ENCODE assay signal across 17 cellular contexts in genomic region chr19:14477417-14478112, GRCh38. TPM values are rescaled to one million over a fixed set of nuclear protein-coding genes. Genes with fewer than 3 reads are reported as not detected.
A peak's percentile ranks its signal among the peaks of the same experiment; 100 is the strongest.
DNase-seq lines count a peak whose midpoint lies in the region; ATAC-seq, FAIRE-seq and TF ChIP-seq lines count a peak whose summit lies in the region.
"Had no signal": no experiment of that assay in that cellular context is flagged by ENCODE, and none has a peak within 500 bp of the region (broad histone marks: within the 10 kb centered on the region; RNA-seq: fewer than 3 reads in every experiment).

No MANE protein-coding gene starts in this region.

- H3K4me2 ChIP-seq in HepG2 (ENCODE audit: low read depth, low read length) (no peak overlapping the region), fibroblast of lung (ENCODE audit: extremely low read depth, insufficient read depth, low read length) (no peak overlapping the region)

- H2AFZ ChIP-seq in HepG2 (ENCODE audit: low read length) (no peak overlapping the region), fibroblast of lung (ENCODE audit: low read length) (no peak overlapping the region)

- H3K9me3 Mint-ChIP-seq in nephron progenitor cell, result no peaks in the 10 kb centered on the region
- H3K9me3 Mint-ChIP-seq: activated naive CD4-positive, alpha-beta T cell treated with anti-CD3 and anti-CD28 coated beads, Interleukin-2, amount 10 ng/mL, durations not matched to agents 7 days and 5 days; naive B cell had no signal

- TF ChIP-seq EP300 in HepG2 (IDR thresholded peaks at IDR 0.05; ENCODE audit: low read depth in 2 of 2, low read length in 2 of 2), result no peak
- no peak for TF ChIP-seq EP300 in HepG2 (CRISPR knock-in tag; IDR thresholded peaks at IDR 0.05; ENCODE audit: borderline replicate concordance)

- no peak overlapping the region for H3K27ac ChIP-seq in liver (ENCODE audit: low read depth in 1 of 2, low read length in 2 of 2)
- no peak overlapping the region for H3K27ac ChIP-seq in HepG2 (ENCODE audit: extremely low read length, insufficient read depth, low read length)
- H3K27ac ChIP-seq in fibroblast of lung (ENCODE audit: insufficient read depth, low read length), result no peak overlapping the region
- H3K27ac ChIP-seq in small intestine (ENCODE audit: low read depth in 1 of 2, low read length in 1 of 2), result no peak overlapping the region
- no peak overlapping the region for H3K27ac ChIP-seq in pancreas
- H3K27ac ChIP-seq: brain microvascular endothelial cell, left ventricle myocardium inferior had no signal

- CTCF ChIA-PET in HepG2 (lab: Yijun Ruan, JAX; ENCODE audit: low intra/inter-chr PET ratio, low total read pairs), result no interaction called here

- 85% methylated on average over 10 of the region's 10 CpGs for WGBS in liver
- 93% methylated on average over 8 of the region's 10 CpGs for WGBS in HepG2 (ENCODE audit: low lambda C conversion rate)
- 63 to 81% (median 74%) methylated on average over 9 to 10 of the region's 10 CpGs for WGBS in small intestine, 3 donors
- 75 to 79% methylated on average over 10 of the region's 10 CpGs for WGBS in pancreas, 2 donors

- H3K27ac Mint-ChIP-seq in nephron progenitor cell, result peak overlapping the region; percentile 57
- H3K27ac Mint-ChIP-seq: activated naive CD4-positive, alpha-beta T cell treated with anti-CD3 and anti-CD28 coated beads, Interleukin-2, amount 10 ng/mL, durations not matched to agents 7 days and 5 days had no signal

- in situ Hi-C loops in HepG2 (cut with HindIII; ENCODE audit: extremely low pct_ligation_motif_present, low pct_unique_long_range_greater_than_20kb), result no loop called here

- no peaks in the 10 kb centered on the region for H3K27me3 ChIP-seq in liver (ENCODE audit: control insufficient read depth in 4 of 4, insufficient read depth in 4 of 4, low read length in 3 of 4)
- H3K27me3 ChIP-seq in HepG2 (ENCODE audit: control insufficient read depth in 1 of 2, insufficient read depth in 2 of 2, low read length in 2 of 2), result no peaks in the 10 kb centered on the region
- no peaks in the 10 kb centered on the region for H3K27me3 ChIP-seq in fibroblast of lung (ENCODE audit: control insufficient read depth, insufficient read depth, low read length)
- peaks cover 5 to 12% of the 10 kb centered on the region in 2 donors for H3K27me3 ChIP-seq in small intestine (ENCODE audit: control insufficient read depth in 2 of 2, insufficient read depth in 2 of 2, low read length in 2 of 2)
- no peaks in the 10 kb centered on the region for H3K27me3 ChIP-seq in pancreas
- H3K27me3 ChIP-seq: brain microvascular endothelial cell had no signal

- peaks cover 5 to 21% (median 13%) of the 10 kb centered on the region in 4 donors for H3K4me1 ChIP-seq in liver (ENCODE audit: control insufficient read depth in 4 of 4, insufficient read depth in 4 of 4, low read length in 3 of 4)
- peaks cover 13% of the 10 kb centered on the region for H3K4me1 ChIP-seq in HepG2 (ENCODE audit: insufficient read depth, low read length)
- peaks cover 19% of the 10 kb centered on the region for H3K4me1 ChIP-seq in fibroblast of lung (ENCODE audit: control insufficient read depth, extremely low read depth, insufficient read depth, low read length)
- peaks cover 0 to 2% of the 10 kb centered on the region in 2 donors for H3K4me1 ChIP-seq in small intestine (ENCODE audit: control insufficient read depth in 2 of 2, insufficient read depth in 1 of 2, low read depth in 1 of 2, low read length in 1 of 2)
- peaks cover under 1 to 1% (median under 1%) of the 10 kb centered on the region in 3 donors for H3K4me1 ChIP-seq in pancreas

- H3K4me3 ChIP-seq in liver (ENCODE audit: low read depth in 1 of 3, low read length in 3 of 3) (no peak overlapping the region), HepG2 (replicated peaks in 1 of 3; ENCODE audit: insufficient read depth in 1 of 3, low read depth in 2 of 3, low read length in 3 of 3) (no peak overlapping the region), fibroblast of lung (replicated peaks in 1 of 4; ENCODE audit: control extremely low read depth in 1 of 4, insufficient read depth in 1 of 4, low read depth in 3 of 4, low read length in 4 of 4) (no peak overlapping the region), small intestine (ENCODE audit: low read depth in 1 of 2, low read length in 2 of 2) (no peak overlapping the region), pancreas (no peak overlapping the region)
- H3K4me3 ChIP-seq: left ventricle myocardium inferior had no signal

- H3K36me3 ChIP-seq in liver (ENCODE audit: control insufficient read depth in 4 of 4, insufficient read depth in 3 of 4, low read depth in 1 of 4, low read length in 3 of 4) (peaks cover 2 to 16% (median 5%) of the 10 kb centered on the region in 4 donors), HepG2 (replicated peaks in 1 of 2; ENCODE audit: control insufficient read depth in 1 of 2, insufficient read depth in 2 of 2, low read length in 2 of 2) (peaks cover 4 to 16% of the 10 kb centered on the region in 2 experiments; a peak in 3 of 5 replicates), fibroblast of lung (ENCODE audit: control insufficient read depth, insufficient read depth, low read length) (peaks cover 22% of the 10 kb centered on the region), small intestine (ENCODE audit: control insufficient read depth in 2 of 2, insufficient read depth in 2 of 2, low read length in 2 of 2) (peaks cover 3% of the 10 kb centered on the region in 2 donors), pancreas (no peaks in the 10 kb centered on the region)

- H3K9ac ChIP-seq in liver (ENCODE audit: low read depth in 1 of 2, low read length in 2 of 2) (no peak overlapping the region), HepG2 (ENCODE audit: insufficient read depth, low read depth, low read length) (no peak overlapping the region), fibroblast of lung (ENCODE audit: insufficient read depth, low read length) (no peak overlapping the region)

- TF ChIP-seq RAD21 in liver (IDR thresholded peaks at IDR 0.05) (no peak), HepG2 (CRISPR knock-in tag; IDR thresholded peaks at IDR 0.05) (no peak)

- no peak for TF ChIP-seq CTCF in liver (IDR thresholded peaks at IDR 0.05; ENCODE audit: low read depth, low read length, missing input control)
- TF ChIP-seq CTCF in HepG2 (CRISPR knock-in tag; IDR thresholded peaks at IDR 0.05), result no peak
- TF ChIP-seq CTCF in fibroblast of lung (conservative IDR thresholded peaks at IDR 0.05 in 1 of 2, IDR thresholded peaks at IDR 0.05 in 1 of 2; ENCODE audit: low read depth in 1 of 2, low read length in 2 of 2), result no peak
- no peak for TF ChIP-seq CTCF in nephron progenitor cell (IDR thresholded peaks at IDR 0.05)
- TF ChIP-seq CTCF in pancreas (IDR thresholded peaks at IDR 0.05), result no peak

- H3K79me2 ChIP-seq in HepG2 (ENCODE audit: insufficient read depth, low read length), result no peaks in the 10 kb centered on the region
- no peaks in the 10 kb centered on the region for H3K79me2 ChIP-seq in fibroblast of lung (ENCODE audit: control insufficient read depth, insufficient read depth, low read length)

- H3K27me3 Mint-ChIP-seq in nephron progenitor cell (ENCODE audit: low read depth, poor library complexity), result peaks cover 5% of the 10 kb centered on the region

- POLR2A ChIA-PET in HepG2 (lab: Yijun Ruan, JAX), result no interaction called here

- FAIRE-seq in HepG2 (lab: Jason Lieb, UNC) (no peak), small intestine (lab: Jason Lieb, UNC) (no peak), pancreas (lab: Jason Lieb, UNC) (no peak)

- ATAC-seq in HepG2 (no peak), pancreas (no peak), HG03521 (IDR thresholded peaks at IDR 0.05; ENCODE audit: unreplicated experiment) (no peak), HG03439 (IDR thresholded peaks at IDR 0.05; ENCODE audit: unreplicated experiment) (no peak)

- H4K20me1 ChIP-seq in HepG2 (ENCODE audit: insufficient read depth, low read length) (no peaks in the 10 kb centered on the region), fibroblast of lung (ENCODE audit: control insufficient read depth, extremely low read depth, insufficient read depth, low read length) (no peaks in the 10 kb centered on the region)

- DNase-seq in HepG2 (ENCODE audit: low spot score), result no peak
- DNase-seq in fibroblast of lung (ENCODE audit: low read depth in 2 of 2), result peak; percentile 47 to 73
- no peak for DNase-seq in nephron progenitor cell
- no peak for DNase-seq in small intestine
- no peak for DNase-seq in pancreas
- DNase-seq: activated CD4-positive, alpha-beta T cell treated with anti-CD3 and anti-CD28 coated beads for 48 hours; activated naive CD4-positive, alpha-beta T cell treated with anti-CD3 and anti-CD28 coated beads, Interleukin-2, amount 10 ng/mL, durations not matched to agents 7 days and 5 days; left ventricle myocardium inferior; naive B cell; NCI-H774; SHP77 had no signal

- H3K4me1 Mint-ChIP-seq in nephron progenitor cell, result peaks cover 38% of the 10 kb centered on the region

- no peak overlapping the region for H3K4me3 Mint-ChIP-seq in nephron progenitor cell
- H3K4me3 Mint-ChIP-seq: activated naive CD4-positive, alpha-beta T cell treated with anti-CD3 and anti-CD28 coated beads, Interleukin-2, amount 10 ng/mL, durations not matched to agents 7 days and 5 days had no signal

- H3K9me3 ChIP-seq in liver (ENCODE audit: control insufficient read depth in 4 of 4, low read length in 3 of 4) (no peaks in the 10 kb centered on the region), HepG2 (ENCODE audit: low read length) (no peaks in the 10 kb centered on the region), fibroblast of lung (ENCODE audit: control insufficient read depth, insufficient read depth, low read depth, low read length) (no peaks in the 10 kb centered on the region), small intestine (ENCODE audit: control insufficient read depth, low read depth) (no peaks in the 10 kb centered on the region), pancreas (no peaks in the 10 kb centered on the region)
- H3K9me3 ChIP-seq: left ventricle myocardium inferior had no signal

- no peak for TF ChIP-seq POLR2A in HepG2 (IDR thresholded peaks at IDR 0.05; ENCODE audit: insufficient read depth in 1 of 2, low read depth in 2 of 2, low read length in 2 of 2)

- peaks cover 7% of the 10 kb centered on the region for H3K36me3 Mint-ChIP-seq in nephron progenitor cell (ENCODE audit: low read depth)
- H3K36me3 Mint-ChIP-seq: naive B cell had no signal

- no TSS peak for BruUV-seq in HepG2 (replicated peaks; lab: Mats Ljungman, UMichigan)

- intact Hi-C loops in HepG2 (cut with micrococcal nuclease; ENCODE audit: unreplicated experiment), result no loop called here
- intact Hi-C loops in pancreas (cut with DNase I), result no loop called here

RNA-seq across cellular contexts. Expression of gene PTGER1, which starts 2.4 kb away (rescaled TPM):
- total RNA-seq in liver (under 1 TPM in 1 of 2 donors, not detected in 1; 0.42 TPM), HepG2 (2016; rRNA removed; fragmentation: Illumina TruSeq; extraction: Trizol) (not detected in 2 replicates), fibroblast of lung (9.7 and 18.7 TPM in 2 replicates), pancreas (under 1 TPM in 5 of 6 donors, not detected in 1; 0.12 to 0.58 (median 0.22) TPM)
- polyA plus RNA-seq in liver (under 1 TPM; 0.15 to 0.22 TPM), HepG2 (2011; rRNA removed) (0.13 and 0.24 TPM in 2 replicates), fibroblast of lung (0.67 and 2.3 TPM in 2 replicates), small intestine (under 1 TPM in 1 of 3 donors, not detected in 2; 0.64 TPM), pancreas (under 1 TPM; 0.31 to 0.61 TPM)
- 0.18 TPM in 1 of 2 replicates, not detected in the other for total RNA-seq in HepG2 (2016; cell fraction: cytosol; rRNA removed; fragmentation: Illumina TruSeq; extraction: Trizol; ENCODE audit: low read depth)
- not detected in 2 replicates for total RNA-seq in HepG2 (2016; cell fraction: insoluble cytoplasmic fraction; rRNA removed; fragmentation: Illumina TruSeq; extraction: Trizol)
- 0.14 and 0.15 TPM in 2 replicates for total RNA-seq in HepG2 (2016; cell fraction: membrane; rRNA removed; fragmentation: Illumina TruSeq; extraction: Trizol)
- total RNA-seq in HepG2 (2016; cell fraction: nucleus; rRNA removed; fragmentation: Illumina TruSeq; extraction: Trizol), result not detected in 2 replicates
- polyA plus RNA-seq in HepG2 (2011; cell fraction: cytosol; rRNA removed), result 0.14 and 0.27 TPM in 2 replicates
- 0.14 and 0.21 TPM in 2 replicates for polyA plus RNA-seq in HepG2 (2011; cell fraction: nucleus; rRNA removed)
- polyA plus RNA-seq in HepG2 (2012), result not detected in 2 replicates
- 0.09 TPM in 1 of 2 replicates, not detected in the other for polyA plus RNA-seq in HepG2 (2016; cell fraction: cytosol; fragmentation: Illumina TruSeq; extraction: Trizol; ENCODE audit: low read depth)
- polyA plus RNA-seq in HepG2 (2016; cell fraction: insoluble cytoplasmic fraction; fragmentation: Illumina TruSeq; extraction: Trizol; ENCODE audit: low read depth), result not detected in 2 replicates
- not detected in 2 replicates for polyA plus RNA-seq in HepG2 (2016; cell fraction: membrane; fragmentation: Illumina TruSeq; extraction: Trizol; ENCODE audit: low read depth)
- 0.44 TPM in 1 of 2 replicates, not detected in the other for polyA plus RNA-seq in HepG2 (2016; cell fraction: nucleus; fragmentation: Illumina TruSeq; extraction: Trizol; ENCODE audit: insufficient read depth, low read depth)
- 0.24 TPM in 1 of 2 replicates, not detected in the other for polyA minus RNA-seq in HepG2 (2011; rRNA and poly(A)+ RNA removed; ENCODE audit: low replicate concordance)
- polyA minus RNA-seq in HepG2 (2011; cell fraction: cytosol; rRNA and poly(A)+ RNA removed), result not detected in 2 replicates
- not detected in 2 replicates for polyA minus RNA-seq in HepG2 (2011; cell fraction: nucleus; rRNA and poly(A)+ RNA removed)
- polyA plus RNA-seq in fibroblast of lung (2012), result 5.2 and 9.9 TPM in 2 replicates
- 0.52 and 3.4 TPM in 2 replicates for polyA minus RNA-seq in fibroblast of lung (ENCODE audit: low replicate concordance)
- total RNA-seq: H4, left ventricle myocardium inferior, temporal lobe had no signal

RNA-seq across cellular contexts. Expression of gene GIPC1, which starts 18.4 kb away (rescaled TPM):
- total RNA-seq in liver, result 10 to 100 TPM; 18.4 to 31.7 TPM
- 10 to 100 TPM; 19.4 to 34.5 TPM for polyA plus RNA-seq in liver
- 44.3 and 48.1 TPM in 2 replicates for total RNA-seq in HepG2 (2016; rRNA removed; fragmentation: Illumina TruSeq; extraction: Trizol)
- total RNA-seq in HepG2 (2016; cell fraction: cytosol; rRNA removed; fragmentation: Illumina TruSeq; extraction: Trizol; ENCODE audit: low read depth), result 24.7 and 30.5 TPM in 2 replicates
- total RNA-seq in HepG2 (2016; cell fraction: insoluble cytoplasmic fraction; rRNA removed; fragmentation: Illumina TruSeq; extraction: Trizol), result 46.7 and 53.0 TPM in 2 replicates
- total RNA-seq in HepG2 (2016; cell fraction: membrane; rRNA removed; fragmentation: Illumina TruSeq; extraction: Trizol), result 34.5 and 47.8 TPM in 2 replicates
- total RNA-seq in HepG2 (2016; cell fraction: nucleus; rRNA removed; fragmentation: Illumina TruSeq; extraction: Trizol), result 19.0 and 25.5 TPM in 2 replicates
- polyA plus RNA-seq in HepG2 (2011; rRNA removed), result 27.1 and 32.8 TPM in 2 replicates
- 26.8 and 37.9 TPM in 2 replicates for polyA plus RNA-seq in HepG2 (2011; cell fraction: cytosol; rRNA removed)
- polyA plus RNA-seq in HepG2 (2011; cell fraction: nucleus; rRNA removed), result 27.4 and 33.0 TPM in 2 replicates
- polyA plus RNA-seq in HepG2 (2012), result 13.4 and 20.7 TPM in 2 replicates
- polyA plus RNA-seq in HepG2 (2016; cell fraction: cytosol; fragmentation: Illumina TruSeq; extraction: Trizol; ENCODE audit: low read depth), result 24.6 and 33.2 TPM in 2 replicates
- polyA plus RNA-seq in HepG2 (2016; cell fraction: insoluble cytoplasmic fraction; fragmentation: Illumina TruSeq; extraction: Trizol; ENCODE audit: low read depth), result 49.5 and 56.2 TPM in 2 replicates
- polyA plus RNA-seq in HepG2 (2016; cell fraction: membrane; fragmentation: Illumina TruSeq; extraction: Trizol; ENCODE audit: low read depth), result 38.6 and 41.5 TPM in 2 replicates
- polyA plus RNA-seq in HepG2 (2016; cell fraction: nucleus; fragmentation: Illumina TruSeq; extraction: Trizol; ENCODE audit: insufficient read depth, low read depth), result 48.3 and 51.4 TPM in 2 replicates
- polyA minus RNA-seq in HepG2 (2011; rRNA and poly(A)+ RNA removed; ENCODE audit: low replicate concordance), result 30.0 and 63.8 TPM in 2 replicates
- 17.9 and 20.6 TPM in 2 replicates for polyA minus RNA-seq in HepG2 (2011; cell fraction: cytosol; rRNA and poly(A)+ RNA removed)
- 9.7 and 11.3 TPM in 2 replicates for polyA minus RNA-seq in HepG2 (2011; cell fraction: nucleus; rRNA and poly(A)+ RNA removed)
- 80.1 and 129 TPM in 2 replicates for total RNA-seq in fibroblast of lung
- polyA plus RNA-seq in fibroblast of lung, result 57.3 and 72.5 TPM in 2 replicates
- polyA plus RNA-seq in fibroblast of lung (2012), result 106 and 144 TPM in 2 replicates
- polyA minus RNA-seq in fibroblast of lung (ENCODE audit: low replicate concordance), result 45.0 and 58.4 TPM in 2 replicates
- polyA plus RNA-seq in small intestine, result 10 to 100 TPM; 64.0 to 91.2 (median 66.5) TPM
- total RNA-seq in pancreas, result 10 to 100 TPM; 19.0 to 34.0 (median 22.4) TPM
- 10 to 100 TPM; 53.0 to 53.1 TPM for polyA plus RNA-seq in pancreas

RNA-seq across cellular contexts. Expression of gene DNAJB1, which starts 40.6 kb away (rescaled TPM):
- total RNA-seq in liver (10 to 100 TPM; 32.5 to 43.0 TPM), HepG2 (2016; rRNA removed; fragmentation: Illumina TruSeq; extraction: Trizol) (87.5 and 101 TPM in 2 replicates), fibroblast of lung (77.3 and 87.7 TPM in 2 replicates), pancreas (10 to 100 TPM; 22.7 to 63.0 (median 29.3) TPM)
- polyA plus RNA-seq in liver (10 to 100 TPM; 29.4 to 36.5 TPM), HepG2 (2011; rRNA removed) (97.3 and 108 TPM in 2 replicates), fibroblast of lung (87.3 and 148 TPM in 2 replicates), small intestine (10 to 100 TPM; 39.4 to 45.3 (median 43.2) TPM), pancreas (10 to 100 TPM; 22.4 to 39.6 TPM)
- total RNA-seq in HepG2 (2016; cell fraction: cytosol; rRNA removed; fragmentation: Illumina TruSeq; extraction: Trizol; ENCODE audit: low read depth), result 43.8 and 48.3 TPM in 2 replicates
- total RNA-seq in HepG2 (2016; cell fraction: insoluble cytoplasmic fraction; rRNA removed; fragmentation: Illumina TruSeq; extraction: Trizol), result 87.7 and 97.3 TPM in 2 replicates
- 100 and 105 TPM in 2 replicates for total RNA-seq in HepG2 (2016; cell fraction: membrane; rRNA removed; fragmentation: Illumina TruSeq; extraction: Trizol)
- 40.6 and 45.4 TPM in 2 replicates for total RNA-seq in HepG2 (2016; cell fraction: nucleus; rRNA removed; fragmentation: Illumina TruSeq; extraction: Trizol)
- polyA plus RNA-seq in HepG2 (2011; cell fraction: cytosol; rRNA removed), result 90.1 and 116 TPM in 2 replicates
- polyA plus RNA-seq in HepG2 (2011; cell fraction: nucleus; rRNA removed), result 41.8 and 55.7 TPM in 2 replicates
- 45.3 and 99.6 TPM in 2 replicates for polyA plus RNA-seq in HepG2 (2012)
- polyA plus RNA-seq in HepG2 (2016; cell fraction: cytosol; fragmentation: Illumina TruSeq; extraction: Trizol; ENCODE audit: low read depth), result 43.8 and 48.0 TPM in 2 replicates
- polyA plus RNA-seq in HepG2 (2016; cell fraction: insoluble cytoplasmic fraction; fragmentation: Illumina TruSeq; extraction: Trizol; ENCODE audit: low read depth), result 139 and 144 TPM in 2 replicates
- 72.7 and 75.0 TPM in 2 replicates for polyA plus RNA-seq in HepG2 (2016; cell fraction: membrane; fragmentation: Illumina TruSeq; extraction: Trizol; ENCODE audit: low read depth)
- polyA plus RNA-seq in HepG2 (2016; cell fraction: nucleus; fragmentation: Illumina TruSeq; extraction: Trizol; ENCODE audit: insufficient read depth, low read depth), result 76.4 and 83.8 TPM in 2 replicates
- 94.0 and 151 TPM in 2 replicates for polyA minus RNA-seq in HepG2 (2011; rRNA and poly(A)+ RNA removed; ENCODE audit: low replicate concordance)
- 34.2 and 35.4 TPM in 2 replicates for polyA minus RNA-seq in HepG2 (2011; cell fraction: cytosol; rRNA and poly(A)+ RNA removed)
- 42.7 and 47.7 TPM in 2 replicates for polyA minus RNA-seq in HepG2 (2011; cell fraction: nucleus; rRNA and poly(A)+ RNA removed)
- 69.4 and 112 TPM in 2 replicates for polyA plus RNA-seq in fibroblast of lung (2012)
- polyA minus RNA-seq in fibroblast of lung (ENCODE audit: low replicate concordance), result 85.1 and 207 TPM in 2 replicates

RNA-seq across cellular contexts. Expression of gene PKN1, which starts 44.5 kb away (rescaled TPM):
- total RNA-seq in liver (10 to 100 TPM; 24.8 to 41.6 TPM), HepG2 (2016; rRNA removed; fragmentation: Illumina TruSeq; extraction: Trizol) (46.5 and 54.5 TPM in 2 replicates), fibroblast of lung (125 and 141 TPM in 2 replicates), pancreas (10 to 100 TPM; 55.5 to 91.5 (median 75.0) TPM)
- polyA plus RNA-seq in liver (10 to 100 TPM; 13.7 to 19.8 TPM), HepG2 (2011; rRNA removed) (45.7 and 48.2 TPM in 2 replicates), fibroblast of lung (43.2 and 45.3 TPM in 2 replicates), small intestine (10 to 100 TPM in 2 of 3 donors, 1 to 10 TPM in 1; 8.9 to 35.0 (median 27.8) TPM), pancreas (10 to 100 TPM; 50.5 to 58.0 TPM)
- 74.4 and 78.2 TPM in 2 replicates for total RNA-seq in HepG2 (2016; cell fraction: cytosol; rRNA removed; fragmentation: Illumina TruSeq; extraction: Trizol; ENCODE audit: low read depth)
- total RNA-seq in HepG2 (2016; cell fraction: insoluble cytoplasmic fraction; rRNA removed; fragmentation: Illumina TruSeq; extraction: Trizol), result 36.1 and 53.0 TPM in 2 replicates
- total RNA-seq in HepG2 (2016; cell fraction: membrane; rRNA removed; fragmentation: Illumina TruSeq; extraction: Trizol), result 120 and 131 TPM in 2 replicates
- 29.1 and 29.6 TPM in 2 replicates for total RNA-seq in HepG2 (2016; cell fraction: nucleus; rRNA removed; fragmentation: Illumina TruSeq; extraction: Trizol)
- 48.8 and 73.1 TPM in 2 replicates for polyA plus RNA-seq in HepG2 (2011; cell fraction: cytosol; rRNA removed)
- polyA plus RNA-seq in HepG2 (2011; cell fraction: nucleus; rRNA removed), result 78.9 and 92.6 TPM in 2 replicates
- polyA plus RNA-seq in HepG2 (2012), result 40.5 and 49.8 TPM in 2 replicates
- polyA plus RNA-seq in HepG2 (2016; cell fraction: cytosol; fragmentation: Illumina TruSeq; extraction: Trizol; ENCODE audit: low read depth), result 89.7 and 95.6 TPM in 2 replicates
- 45.9 and 57.2 TPM in 2 replicates for polyA plus RNA-seq in HepG2 (2016; cell fraction: insoluble cytoplasmic fraction; fragmentation: Illumina TruSeq; extraction: Trizol; ENCODE audit: low read depth)
- polyA plus RNA-seq in HepG2 (2016; cell fraction: membrane; fragmentation: Illumina TruSeq; extraction: Trizol; ENCODE audit: low read depth), result 121 and 146 TPM in 2 replicates
- 61.0 and 63.7 TPM in 2 replicates for polyA plus RNA-seq in HepG2 (2016; cell fraction: nucleus; fragmentation: Illumina TruSeq; extraction: Trizol; ENCODE audit: insufficient read depth, low read depth)
- 114 and 142 TPM in 2 replicates for polyA minus RNA-seq in HepG2 (2011; rRNA and poly(A)+ RNA removed; ENCODE audit: low replicate concordance)
- 48.8 and 53.1 TPM in 2 replicates for polyA minus RNA-seq in HepG2 (2011; cell fraction: cytosol; rRNA and poly(A)+ RNA removed)
- polyA minus RNA-seq in HepG2 (2011; cell fraction: nucleus; rRNA and poly(A)+ RNA removed), result 13.8 and 17.4 TPM in 2 replicates
- polyA plus RNA-seq in fibroblast of lung (2012), result 101 and 112 TPM in 2 replicates
- polyA minus RNA-seq in fibroblast of lung (ENCODE audit: low replicate concordance), result 172 and 209 TPM in 2 replicates

RNA-seq across cellular contexts. Expression of gene TECR, which starts 51.8 kb away (rescaled TPM):
- 10 to 100 TPM; 26.4 to 35.3 TPM for total RNA-seq in liver
- polyA plus RNA-seq in liver, result 100 to 1,000 TPM in 1 of 2 donors, 10 to 100 TPM in 1; 86.3 to 157 TPM
- total RNA-seq in HepG2 (2016; rRNA removed; fragmentation: Illumina TruSeq; extraction: Trizol), result 25.9 and 54.9 TPM in 2 replicates
- total RNA-seq in HepG2 (2016; cell fraction: cytosol; rRNA removed; fragmentation: Illumina TruSeq; extraction: Trizol; ENCODE audit: low read depth), result 25.1 and 26.1 TPM in 2 replicates
- total RNA-seq in HepG2 (2016; cell fraction: insoluble cytoplasmic fraction; rRNA removed; fragmentation: Illumina TruSeq; extraction: Trizol), result 24.8 and 55.4 TPM in 2 replicates
- total RNA-seq in HepG2 (2016; cell fraction: membrane; rRNA removed; fragmentation: Illumina TruSeq; extraction: Trizol), result 23.9 and 26.8 TPM in 2 replicates
- 68.9 and 76.1 TPM in 2 replicates for total RNA-seq in HepG2 (2016; cell fraction: nucleus; rRNA removed; fragmentation: Illumina TruSeq; extraction: Trizol)
- 121 and 137 TPM in 2 replicates for polyA plus RNA-seq in HepG2 (2011; rRNA removed)
- 131 and 134 TPM in 2 replicates for polyA plus RNA-seq in HepG2 (2011; cell fraction: cytosol; rRNA removed)
- 178 and 205 TPM in 2 replicates for polyA plus RNA-seq in HepG2 (2011; cell fraction: nucleus; rRNA removed)
- polyA plus RNA-seq in HepG2 (2012), result 94.0 and 122 TPM in 2 replicates
- polyA plus RNA-seq in HepG2 (2016; cell fraction: cytosol; fragmentation: Illumina TruSeq; extraction: Trizol; ENCODE audit: low read depth), result 70.2 and 77.8 TPM in 2 replicates
- polyA plus RNA-seq in HepG2 (2016; cell fraction: insoluble cytoplasmic fraction; fragmentation: Illumina TruSeq; extraction: Trizol; ENCODE audit: low read depth), result 52.7 and 78.7 TPM in 2 replicates
- 63.3 and 69.9 TPM in 2 replicates for polyA plus RNA-seq in HepG2 (2016; cell fraction: membrane; fragmentation: Illumina TruSeq; extraction: Trizol; ENCODE audit: low read depth)
- 231 and 244 TPM in 2 replicates for polyA plus RNA-seq in HepG2 (2016; cell fraction: nucleus; fragmentation: Illumina TruSeq; extraction: Trizol; ENCODE audit: insufficient read depth, low read depth)
- polyA minus RNA-seq in HepG2 (2011; rRNA and poly(A)+ RNA removed; ENCODE audit: low replicate concordance), result 243 and 582 TPM in 2 replicates
- 99.1 and 118 TPM in 2 replicates for polyA minus RNA-seq in HepG2 (2011; cell fraction: cytosol; rRNA and poly(A)+ RNA removed)
- 62.2 and 64.2 TPM in 2 replicates for polyA minus RNA-seq in HepG2 (2011; cell fraction: nucleus; rRNA and poly(A)+ RNA removed)
- 20.5 and 34.0 TPM in 2 replicates for total RNA-seq in fibroblast of lung
- polyA plus RNA-seq in fibroblast of lung, result 73.4 and 109 TPM in 2 replicates
- polyA plus RNA-seq in fibroblast of lung (2012), result 103 and 161 TPM in 2 replicates
- polyA minus RNA-seq in fibroblast of lung (ENCODE audit: low replicate concordance), result 344 and 409 TPM in 2 replicates
- polyA plus RNA-seq in small intestine, result 100 to 1,000 TPM; 147 to 234 (median 165) TPM
- total RNA-seq in pancreas, result 10 to 100 TPM; 41.8 to 68.5 (median 50.8) TPM
- 100 to 1,000 TPM; 115 to 129 TPM for polyA plus RNA-seq in pancreas

Comparison
In these comparisons a context has a peak if more than half of its experiments do, and no peak if none do; other contexts are left out.
1. DNase-seq: peak in fibroblast of lung (2 of 2); none in HepG2 (single experiment), nephron progenitor cell (single experiment), small intestine (single experiment) and pancreas (0 of 6).